ENCODE assay signal across 17 cellular contexts in genomic region chr16:66541388-66542360, GRCh38. TPM values are rescaled to one million over a fixed set of nuclear protein-coding genes. Genes with fewer than 3 reads are reported as not detected.
"Had no signal": no experiment of that assay in that cellular context is flagged by ENCODE, and none has a peak within 500 bp of the region (broad histone marks: within the 10 kb centered on the region; RNA-seq: fewer than 3 reads in every experiment).

No MANE protein-coding gene starts in this region.

- FAIRE-seq: pancreas had no signal

- DNase-seq: activated CD4-positive, alpha-beta memory T cell treated with anti-CD3 and anti-CD28 coated beads, Interleukin-2, amount 10 ng/mL, durations not matched to agents 7 days and 5 days; activated CD4-positive, alpha-beta T cell treated with anti-CD3 and anti-CD28 coated beads for 1 hour; activated naive CD4-positive, alpha-beta T cell; activated naive CD8-positive, alpha-beta T cell treated with anti-CD3 and anti-CD28 coated beads, Interleukin-2, amount 10 ng/mL, durations not matched to agents 7 days and 5 days; activated T-cell treated with anti-CD3 and anti-CD28 coated beads, Interleukin-2, amount 50 U/mL, for 72 hours; hippocampal formation; kidney; lower lobe of right lung; pancreas; T-helper 1 cell; T1000; thyroid gland had no signal

- H3K4me1 ChIP-seq: pancreas had no signal

- H3K9me3 ChIP-seq: esophagus muscularis mucosa, lower lobe of right lung, pancreas, thyroid gland had no signal

- ATAC-seq: activated T-cell treated with anti-CD3 and anti-CD28 coated beads, Interleukin-2, amount 50 U/mL, for 72 hours; lower lobe of right lung; pancreas; stimulated activated effector memory CD8-positive, alpha-beta T cell treated with anti-CD3 and anti-CD28 coated beads, Interleukin-12 subunit alpha, Interleukin-12 subunit beta, amount 100 ng/mL, for 72 hours had no signal

- H3K27me3 ChIP-seq: esophagus muscularis mucosa, pancreas, thyroid gland had no signal

- H3K27ac ChIP-seq: coronary artery, esophagus muscularis mucosa, lower lobe of right lung, pancreas had no signal

- H3K4me3 ChIP-seq: coronary artery, esophagus muscularis mucosa, lower lobe of right lung, pancreas, thyroid gland had no signal

RNA-seq across cellular contexts. Expression of gene CMTM2, which starts 37.6 kb away (rescaled TPM):
- total RNA-seq: myocyte, urinary bladder had no signal
